ENCODE assay signal across 32 cellular contexts in genomic region chr7:151260883-151261282, GRCh38. TPM values are rescaled to one million over a fixed set of nuclear protein-coding genes. Genes with fewer than 3 reads are reported as not detected.
"Had no signal": no experiment of that assay in that cellular context is flagged by ENCODE, and none has a peak within 500 bp of the region (broad histone marks: within the 10 kb centered on the region; RNA-seq: fewer than 3 reads in every experiment).

No MANE protein-coding gene starts in this region.

- H3K27me3 ChIP-seq: adrenal gland, body of pancreas, esophagus muscularis mucosa had no signal

- ATAC-seq: activated CD4-positive, CD25-positive, alpha-beta regulatory T cell treated with anti-CD3 and anti-CD28 coated beads, Interleukin-2, amount 50 U/mL, for 24 hours; activated CD8-positive, alpha-beta T cell treated with anti-CD3 and anti-CD28 coated beads for 36 hours; activated naive CD8-positive, alpha-beta T cell treated with anti-CD3 and anti-CD28 coated beads, Interleukin-2, amount 50 U/mL, for 24 hours; activated T-cell treated with anti-CD3 and anti-CD28 coated beads, Interleukin-2, amount 50 U/mL, for 4 hours; body of pancreas; effector memory CD8-positive, alpha-beta T cell; foreskin keratinocyte; gastrocnemius medialis; T-helper 17 cell had no signal

- DNase-seq: activated B cell treated with CpG ODN at 0.5 μM for 24 hours; activated CD4-positive, alpha-beta T cell treated with anti-CD3 and anti-CD28 coated beads for 48 hours; activated CD4-positive, alpha-beta T cell treated with anti-CD3 and anti-CD28 coated beads, Interleukin-2, amount 50 U/mL, for 1 hour; activated CD4-positive, alpha-beta T cell treated with anti-CD3 and anti-CD28 coated beads, Interleukin-2, amount 50 U/mL, for 48 hours; activated CD8-positive, alpha-beta memory T cell treated with anti-CD3 and anti-CD28 coated beads for 24 hours; activated CD8-positive, alpha-beta T cell treated with anti-CD3 and anti-CD28 coated beads for 36 hours; activated effector memory CD4-positive, alpha-beta T cell treated with anti-CD3 and anti-CD28 coated beads, Interleukin-2, amount 50 U/mL, for 16 hours; activated naive CD4-positive, alpha-beta T cell treated with anti-CD3 and anti-CD28 coated beads for 36 hours; activated naive CD8-positive, alpha-beta T cell treated with anti-CD3 and anti-CD28 coated beads for 36 hours; activated naive CD8-positive, alpha-beta T cell treated with anti-CD3 and anti-CD28 coated beads, Interleukin-2, amount 50 U/mL, for 24 hours; activated T-cell treated with anti-CD3 and anti-CD28 coated beads, Interleukin-2, amount 50 U/mL, for 4 hours; amygdala; body of pancreas; caudate nucleus; cortex of kidney; dermis blood vessel endothelial cell; effector CD4-positive, alpha-beta T cell; effector memory CD8-positive, alpha-beta T cell; erythroblast; foreskin keratinocyte; glutamatergic neuron; T-helper 1 cell; T-helper 17 cell; T1000; WERI-Rb-1 had no signal

- H3K4me1 ChIP-seq: body of pancreas, esophagus muscularis mucosa, foreskin keratinocyte had no signal

- H3K27ac ChIP-seq: adrenal gland, body of pancreas, esophagus muscularis mucosa, foreskin keratinocyte, gastrocnemius medialis, WERI-Rb-1 had no signal

- H3K36me3 ChIP-seq: adrenal gland, esophagus muscularis mucosa, gastrocnemius medialis, WERI-Rb-1 had no signal

- H3K9me3 ChIP-seq: adrenal gland, body of pancreas, esophagus muscularis mucosa, gastrocnemius medialis had no signal

- H3K4me3 ChIP-seq: adrenal gland, body of pancreas, esophagus muscularis mucosa, gastrocnemius medialis had no signal

RNA-seq across cellular contexts. Expression of gene SMARCD3, which starts 12.4 kb away (rescaled TPM):
- total RNA-seq: activated B cell treated with CpG ODN at 0.5 μM for 24 hours had no signal

RNA-seq across cellular contexts. Expression of gene H2BK1, which starts 50.6 kb away (rescaled TPM):
- total RNA-seq: activated CD8-positive, alpha-beta T cell treated with anti-CD3 and anti-CD28 coated beads for 36 hours; activated naive CD4-positive, alpha-beta T cell treated with anti-CD3 and anti-CD28 coated beads for 36 hours; activated naive CD8-positive, alpha-beta T cell treated with anti-CD3 and anti-CD28 coated beads for 36 hours; activated T-cell treated with anti-CD3 and anti-CD28 coated beads, Interleukin-2, amount 50 U/mL, for 4 hours; activated T-helper 1 cell treated with anti-CD3 and anti-CD28 coated beads, Interleukin-12 subunit alpha, Interleukin-12 subunit beta, Interleukin-2, Interleukin-4 antibody, amounts not matched to agents 30 ng/mL and 10 ng/mL and 1 ng/mL, durations not matched to agents 14 hours and 24 hours and 36 hours; activated T-helper 2 cell treated with anti-CD3 and anti-CD28 coated beads, Interferon-gamma antibody, Interleukin-2, Interleukin-4, amounts not matched to agents 10 μg/mL and 5 μg/mL and 100 μg/mL, durations not matched to agents 14 hours and 24 hours and 36 hours; adrenal gland; body of pancreas; chondrocyte; dermis blood vessel endothelial cell; esophagus muscularis mucosa; foreskin keratinocyte; gastrocnemius medialis had no signal
